In genomic region chr17:20573216-20573615, GRCh38 we compare ENCODE assay signal across 10 cellular contexts. TPM values are rescaled to one million over a fixed set of nuclear protein-coding genes. Genes with fewer than 3 reads are reported as not detected.
DNase-seq lines count a peak whose midpoint lies in the region; ATAC-seq and TF ChIP-seq lines count a peak whose summit lies in the region.
"Not testable (repeated sequence)": the region's sequence is repeated elsewhere in the genome, so short reads cannot be mapped to it uniquely, and the experiment has no call there.
"Had no signal": no experiment of that assay in that cellular context is flagged by ENCODE, and none has a peak within 500 bp of the region (broad histone marks: within the 10 kb centered on the region; RNA-seq: fewer than 3 reads in every experiment).

No MANE protein-coding gene starts in this region.

- ATAC-seq in upper lobe of right lung: peak; percentile 24

- H3K4me1 ChIP-seq in esophagus muscularis mucosa, upper lobe of right lung: not testable (repeated sequence)

- not testable (repeated sequence) for H3K36me3 ChIP-seq in esophagus muscularis mucosa, upper lobe of right lung

- intact Hi-C loops in activated CD4-positive, alpha-beta T cell treated with anti-CD3 and anti-CD28 coated beads, Interleukin-2, amount 10 ng/mL, durations not matched to agents 24 days and 14 days (cut with micrococcal nuclease); esophagus muscularis mucosa (cut with DNase I); upper lobe of right lung (cut with DNase I): not testable (repeated sequence)

- H3K36me3 Mint-ChIP-seq in activated CD4-positive, alpha-beta T cell treated with anti-CD3 and anti-CD28 coated beads, Interleukin-2, amount 10 ng/mL, durations not matched to agents 24 days and 14 days (ENCODE audit: low read depth): not testable (repeated sequence)

- H3K9me3 Mint-ChIP-seq in activated CD4-positive, alpha-beta T cell treated with anti-CD3 and anti-CD28 coated beads, Interleukin-2, amount 10 ng/mL, durations not matched to agents 24 days and 14 days: not testable (repeated sequence)

- not testable (repeated sequence) for H3K27me3 Mint-ChIP-seq in activated CD4-positive, alpha-beta T cell treated with anti-CD3 and anti-CD28 coated beads, Interleukin-2, amount 10 ng/mL, durations not matched to agents 24 days and 14 days

- peak; percentile 44 for DNase-seq in activated CD4-positive, alpha-beta T cell treated with anti-CD3 and anti-CD28 coated beads, Interleukin-2, amount 10 ng/mL, durations not matched to agents 24 days and 14 days
- DNase-seq in ecto neural progenitor cell (ENCODE audit: low spot score) (peak; percentile 12), esophagus muscularis mucosa (ENCODE audit: extremely low spot score) (peak; percentile 31), islet precursor cell (peak; percentile 21)
- DNase-seq in upper lobe of right lung: not testable (repeated sequence)

- TF ChIP-seq CTCF in esophagus muscularis mucosa (IDR thresholded peaks at IDR 0.05); upper lobe of right lung (IDR thresholded peaks at IDR 0.05): not testable (repeated sequence)

- H3K9me3 ChIP-seq in esophagus muscularis mucosa, upper lobe of right lung: not testable (repeated sequence)

- not testable (repeated sequence) for TF ChIP-seq POLR2A in esophagus muscularis mucosa (IDR thresholded peaks at IDR 0.05; ENCODE audit: low read depth)

- not testable (repeated sequence) for H3K27me3 ChIP-seq in esophagus muscularis mucosa, upper lobe of right lung

- H3K4me1 Mint-ChIP-seq in activated CD4-positive, alpha-beta T cell treated with anti-CD3 and anti-CD28 coated beads, Interleukin-2, amount 10 ng/mL, durations not matched to agents 24 days and 14 days: not testable (repeated sequence)

- H3K27ac ChIP-seq in esophagus muscularis mucosa (replicated peaks in 1 of 4); upper lobe of right lung: not testable (repeated sequence)

- WGBS in esophagus muscularis mucosa: 83% methylated on average over 2 of the region's 8 CpGs

- not testable (repeated sequence) for H3K27ac Mint-ChIP-seq in activated CD4-positive, alpha-beta T cell treated with anti-CD3 and anti-CD28 coated beads, Interleukin-2, amount 10 ng/mL, durations not matched to agents 24 days and 14 days

- H3K4me3 ChIP-seq in esophagus muscularis mucosa, upper lobe of right lung: not testable (repeated sequence)

- not testable (repeated sequence) for TF ChIP-seq EP300 in esophagus muscularis mucosa (IDR thresholded peaks at IDR 0.05)

- H3K4me3 Mint-ChIP-seq in activated CD4-positive, alpha-beta T cell treated with anti-CD3 and anti-CD28 coated beads, Interleukin-2, amount 10 ng/mL, durations not matched to agents 24 days and 14 days: not testable (repeated sequence)

RNA-seq across cellular contexts. Expression of gene CDRT15L2, which starts 6.3 kb away (rescaled TPM):
- not detected in 2 replicates for total RNA-seq in activated CD4-positive, alpha-beta T cell treated with anti-CD3 and anti-CD28 coated beads, Interleukin-2, amount 10 ng/mL, durations not matched to agents 24 days and 14 days
- not detected for total RNA-seq in esophagus muscularis mucosa
- not detected for total RNA-seq in upper lobe of right lung
- total RNA-seq: B cell; Caco-2; Calu3; CD4-positive, alpha-beta T cell; CD8-positive, alpha-beta T cell had no signal
